ENCODE assay signal across 1 cellular context in the genomic region with DNA sequence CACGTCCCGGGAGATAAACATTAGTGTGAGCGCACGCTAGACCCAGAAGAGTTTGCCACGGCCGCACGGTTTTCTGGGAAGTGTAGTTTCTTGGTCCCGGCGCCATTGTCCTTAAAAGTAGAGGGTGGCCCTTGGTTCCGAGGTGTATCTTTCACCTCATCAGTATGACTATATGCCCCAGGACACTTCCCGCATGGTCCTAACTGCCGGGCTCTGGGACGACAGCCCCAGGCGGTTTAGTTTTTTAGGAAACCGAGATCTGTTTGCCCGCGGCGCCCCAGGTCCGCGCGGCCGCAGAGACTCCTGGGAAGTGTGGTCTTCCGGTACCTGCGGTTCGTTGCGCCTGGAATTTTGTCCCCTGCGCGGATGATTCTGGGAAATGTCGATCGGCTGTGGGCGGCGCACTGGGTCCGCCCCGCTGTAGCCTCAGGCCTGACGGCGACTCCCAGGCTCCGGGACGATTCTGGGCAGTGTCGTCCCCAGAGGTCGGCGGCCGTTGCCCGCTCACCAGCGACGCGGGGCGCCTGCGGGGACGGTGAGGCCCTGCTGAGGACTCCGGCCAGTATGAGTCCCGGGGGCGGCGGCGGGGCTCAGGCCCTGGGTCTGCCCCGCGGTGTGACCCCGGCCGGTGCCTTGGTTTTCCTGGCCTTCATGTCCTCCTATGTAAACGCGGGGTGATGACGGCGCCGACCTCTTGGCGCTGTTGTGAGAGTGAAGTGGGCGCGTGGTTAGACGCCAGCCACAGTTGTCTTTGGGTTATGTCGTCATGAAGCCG.
TF ChIP-seq lines count a peak whose summit lies in the region.

Gene ZNF181 (plus strand): TSS at position 418 of the 775 bp plus-strand sequence. CDS start 795 bp downstream, outside the sequence.

TF ChIP-seq in K562, 482 proteins besides CTCF, POLR2A, EP300 and RAD21 (continued from another document and continues in another):
- TF ChIP-seq HSF4 (CRISPR knock-in tag; IDR thresholded peaks at IDR 0.05; ENCODE audit: borderline replicate concordance) (no peak), GTF2A2 (tag; IDR thresholded peaks at IDR 0.05) (no peak), HNRNPUL1 (IDR thresholded peaks at IDR 0.05; ENCODE audit: low read length) (no peak), RFX1 (IDR thresholded peaks at IDR 0.05) (no peak), PML (IDR thresholded peaks at IDR 0.05; ENCODE audit: low read length) (peak; percentile 24; the same call in 1 of the 2 replicates), ZBTB7A (IDR thresholded peaks at IDR 0.05; ENCODE audit: borderline replicate concordance, control insufficient read depth, low read depth, low read length) (no peak; the same call in 1 of the 2 replicates), ZNF584 (CRISPR knock-in tag; IDR thresholded peaks at IDR 0.05; ENCODE audit: low read depth) (peak; percentile 87), ZFX (CRISPR knock-in tag; IDR thresholded peaks at IDR 0.05) (peak; percentile 100), ZFP30 (CRISPR knock-in tag; IDR thresholded peaks at IDR 0.05; ENCODE audit: borderline replicate concordance) (no peak), TAF1 (IDR thresholded peaks at IDR 0.05; ENCODE audit: control insufficient read depth, extremely low read depth, insufficient read depth, low read length, severe bottlenecking) (peak; percentile 73), SLC30A9 (CRISPR knock-in tag; IDR thresholded peaks at IDR 0.05) (no peak), FOXA1 (IDR thresholded peaks at IDR 0.05; ENCODE audit: borderline replicate concordance) (no peak), DEAF1 (CRISPR knock-in tag; IDR thresholded peaks at IDR 0.05) (0 out of 2 replicates have a peak, but pooled peaks have one; percentile 19), ZNF609 (CRISPR knock-in tag; IDR thresholded peaks at IDR 0.05; ENCODE audit: borderline replicate concordance) (no peak), ZNF239 (CRISPR knock-in tag; IDR thresholded peaks at IDR 0.05) (0 out of 2 replicates have a peak, but pooled peaks have one; percentile 19), ZBED1 (IDR thresholded peaks at IDR 0.05) (0 out of 2 replicates have a peak, but pooled peaks have one; percentile 43), ZFPM2 (CRISPR knock-in tag; IDR thresholded peaks at IDR 0.05) (0 out of 2 replicates have a peak, but pooled peaks have one; percentile 73), ASH1L (IDR thresholded peaks at IDR 0.05; ENCODE audit: borderline replicate concordance, low read depth, partially characterized antibody) (no peak), ZNF77 (CRISPR knock-in tag; IDR thresholded peaks at IDR 0.05) (no peak), ZNF431 (CRISPR knock-in tag; IDR thresholded peaks at IDR 0.05) (no peak; the same call in 1 of the 2 replicates), RB1 (IDR thresholded peaks at IDR 0.05; ENCODE audit: low read depth) (peak; percentile 66), ETV5 (CRISPR knock-in tag; IDR thresholded peaks at IDR 0.05; ENCODE audit: low read depth) (peak; percentile 45), BRF1 (IDR thresholded peaks at IDR 0.05; ENCODE audit: borderline replicate concordance, extremely low read depth, insufficient read length) (no peak), CEBPG (CRISPR knock-in tag; IDR thresholded peaks at IDR 0.05) (peak; percentile 59; the same call in 1 of the 2 replicates), CEBPG (tag; conservative IDR thresholded peaks at IDR 0.05 in 1 of 2, IDR thresholded peaks at IDR 0.05 in 1 of 2) (peak in 1 of 2 experiments; percentile 91; a peak in 2 of 4 replicates), CSDE1 (IDR thresholded peaks at IDR 0.05) (peak in 1 of 2 experiments; percentile 88; a peak in 2 of 4 replicates), KDM5B (IDR thresholded peaks at IDR 0.05; ENCODE audit: insufficient replicate concordance, low read depth, low read length) (peak; percentile 88), GMEB1 (CRISPR knock-in tag; IDR thresholded peaks at IDR 0.05) (peak; percentile 57; the same call in 1 of the 2 replicates), FOXJ3 (CRISPR knock-in tag; IDR thresholded peaks at IDR 0.05) (no peak), ZNF445 (CRISPR knock-in tag; IDR thresholded peaks at IDR 0.05; ENCODE audit: low read depth) (no peak), ZNF354B (CRISPR knock-in tag; IDR thresholded peaks at IDR 0.05) (0 out of 2 replicates have a peak, but pooled peaks have one; percentile 15), ZNF551 (CRISPR knock-in tag; IDR thresholded peaks at IDR 0.05) (no peak), STAT5B (CRISPR knock-in tag; IDR thresholded peaks at IDR 0.05) (no peak), TCFL5 (CRISPR knock-in tag; conservative IDR thresholded peaks at IDR 0.05) (no peak)
- TF ChIP-seq, protein P1, sequence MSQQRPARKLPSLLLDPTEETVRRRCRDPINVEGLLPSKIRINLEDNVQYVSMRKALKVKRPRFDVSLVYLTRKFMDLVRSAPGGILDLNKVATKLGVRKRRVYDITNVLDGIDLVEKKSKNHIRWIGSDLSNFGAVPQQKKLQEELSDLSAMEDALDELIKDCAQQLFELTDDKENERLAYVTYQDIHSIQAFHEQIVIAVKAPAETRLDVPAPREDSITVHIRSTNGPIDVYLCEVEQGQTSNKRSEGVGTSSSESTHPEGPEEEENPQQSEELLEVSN (IDR thresholded peaks at IDR 0.05; ENCODE audit: borderline replicate concordance in 1 of 2, extremely low read depth in 1 of 2, insufficient read depth in 1 of 2, insufficient read length in 1 of 2, low read depth in 1 of 2, low read length in 1 of 2, poor library complexity in 1 of 2, severe bottlenecking in 1 of 2), result peak; percentile 5 to 42
- TF ChIP-seq, protein P2, sequence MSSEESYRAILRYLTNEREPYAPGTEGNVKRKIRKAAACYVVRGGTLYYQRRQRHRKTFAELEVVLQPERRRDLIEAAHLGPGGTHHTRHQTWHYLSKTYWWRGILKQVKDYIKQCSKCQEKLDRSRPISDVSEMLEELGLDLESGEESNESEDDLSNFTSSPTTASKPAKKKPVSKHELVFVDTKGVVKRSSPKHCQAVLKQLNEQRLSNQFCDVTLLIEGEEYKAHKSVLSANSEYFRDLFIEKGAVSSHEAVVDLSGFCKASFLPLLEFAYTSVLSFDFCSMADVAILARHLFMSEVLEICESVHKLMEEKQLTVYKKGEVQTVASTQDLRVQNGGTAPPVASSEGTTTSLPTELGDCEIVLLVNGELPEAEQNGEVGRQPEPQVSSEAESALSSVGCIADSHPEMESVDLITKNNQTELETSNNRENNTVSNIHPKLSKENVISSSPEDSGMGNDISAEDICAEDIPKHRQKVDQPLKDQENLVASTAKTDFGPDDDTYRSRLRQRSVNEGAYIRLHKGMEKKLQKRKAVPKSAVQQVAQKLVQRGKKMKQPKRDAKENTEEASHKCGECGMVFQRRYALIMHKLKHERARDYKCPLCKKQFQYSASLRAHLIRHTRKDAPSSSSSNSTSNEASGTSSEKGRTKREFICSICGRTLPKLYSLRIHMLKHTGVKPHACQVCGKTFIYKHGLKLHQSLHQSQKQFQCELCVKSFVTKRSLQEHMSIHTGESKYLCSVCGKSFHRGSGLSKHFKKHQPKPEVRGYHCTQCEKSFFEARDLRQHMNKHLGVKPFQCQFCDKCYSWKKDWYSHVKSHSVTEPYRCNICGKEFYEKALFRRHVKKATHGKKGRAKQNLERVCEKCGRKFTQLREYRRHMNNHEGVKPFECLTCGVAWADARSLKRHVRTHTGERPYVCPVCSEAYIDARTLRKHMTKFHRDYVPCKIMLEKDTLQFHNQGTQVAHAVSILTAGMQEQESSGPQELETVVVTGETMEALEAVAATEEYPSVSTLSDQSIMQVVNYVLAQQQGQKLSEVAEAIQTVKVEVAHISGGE (CRISPR knock-in tag; IDR thresholded peaks at IDR 0.05), result peak; percentile 87 to 98 (median 95); a peak in 5 of 6 replicates
- TF ChIP-seq, protein P3, sequence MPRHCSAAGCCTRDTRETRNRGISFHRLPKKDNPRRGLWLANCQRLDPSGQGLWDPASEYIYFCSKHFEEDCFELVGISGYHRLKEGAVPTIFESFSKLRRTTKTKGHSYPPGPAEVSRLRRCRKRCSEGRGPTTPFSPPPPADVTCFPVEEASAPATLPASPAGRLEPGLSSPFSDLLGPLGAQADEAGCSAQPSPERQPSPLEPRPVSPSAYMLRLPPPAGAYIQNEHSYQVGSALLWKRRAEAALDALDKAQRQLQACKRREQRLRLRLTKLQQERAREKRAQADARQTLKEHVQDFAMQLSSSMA (CRISPR knock-in tag; IDR thresholded peaks at IDR 0.05), result peak; percentile 56; the same call in 1 of the 2 replicates
- TF ChIP-seq, protein P4, sequence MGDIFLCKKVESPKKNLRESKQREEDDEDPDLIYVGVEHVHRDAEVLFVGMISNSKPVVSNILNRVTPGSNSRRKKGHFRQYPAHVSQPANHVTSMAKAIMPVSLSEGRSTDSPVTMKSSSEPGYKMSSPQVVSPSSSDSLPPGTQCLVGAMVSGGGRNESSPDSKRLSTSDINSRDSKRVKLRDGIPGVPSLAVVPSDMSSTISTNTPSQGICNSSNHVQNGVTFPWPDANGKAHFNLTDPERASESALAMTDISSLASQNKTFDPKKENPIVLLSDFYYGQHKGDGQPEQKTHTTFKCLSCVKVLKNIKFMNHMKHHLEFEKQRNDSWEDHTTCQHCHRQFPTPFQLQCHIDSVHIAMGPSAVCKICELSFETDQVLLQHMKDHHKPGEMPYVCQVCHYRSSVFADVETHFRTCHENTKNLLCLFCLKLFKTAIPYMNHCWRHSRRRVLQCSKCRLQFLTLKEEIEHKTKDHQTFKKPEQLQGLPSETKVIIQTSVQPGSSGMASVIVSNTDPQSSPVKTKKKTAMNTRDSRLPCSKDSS (IDR thresholded peaks at IDR 0.05; ENCODE audit: low read depth, partially characterized antibody), result no peak
- TF ChIP-seq, protein P5, sequence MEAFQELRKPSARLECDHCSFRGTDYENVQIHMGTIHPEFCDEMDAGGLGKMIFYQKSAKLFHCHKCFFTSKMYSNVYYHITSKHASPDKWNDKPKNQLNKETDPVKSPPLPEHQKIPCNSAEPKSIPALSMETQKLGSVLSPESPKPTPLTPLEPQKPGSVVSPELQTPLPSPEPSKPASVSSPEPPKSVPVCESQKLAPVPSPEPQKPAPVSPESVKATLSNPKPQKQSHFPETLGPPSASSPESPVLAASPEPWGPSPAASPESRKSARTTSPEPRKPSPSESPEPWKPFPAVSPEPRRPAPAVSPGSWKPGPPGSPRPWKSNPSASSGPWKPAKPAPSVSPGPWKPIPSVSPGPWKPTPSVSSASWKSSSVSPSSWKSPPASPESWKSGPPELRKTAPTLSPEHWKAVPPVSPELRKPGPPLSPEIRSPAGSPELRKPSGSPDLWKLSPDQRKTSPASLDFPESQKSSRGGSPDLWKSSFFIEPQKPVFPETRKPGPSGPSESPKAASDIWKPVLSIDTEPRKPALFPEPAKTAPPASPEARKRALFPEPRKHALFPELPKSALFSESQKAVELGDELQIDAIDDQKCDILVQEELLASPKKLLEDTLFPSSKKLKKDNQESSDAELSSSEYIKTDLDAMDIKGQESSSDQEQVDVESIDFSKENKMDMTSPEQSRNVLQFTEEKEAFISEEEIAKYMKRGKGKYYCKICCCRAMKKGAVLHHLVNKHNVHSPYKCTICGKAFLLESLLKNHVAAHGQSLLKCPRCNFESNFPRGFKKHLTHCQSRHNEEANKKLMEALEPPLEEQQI (IDR thresholded peaks at IDR 0.05), result no peak; the same call in 1 of the 2 replicates
